In genomic region chr1:19799877-19800804, GRCh38 we compare ENCODE assay signal across 8 cellular contexts. TPM values are rescaled to one million over a fixed set of nuclear protein-coding genes. Genes with fewer than 3 reads are reported as not detected.
A peak's percentile ranks its signal among the peaks of the same experiment; 100 is the strongest.
DNase-seq lines count a peak whose midpoint lies in the region; ATAC-seq and TF ChIP-seq lines count a peak whose summit lies in the region.

Gene TMCO4, minus strand, starts transcription at chr1:19799916. Its CDS starts 19,158 bp downstream, at chr1:19780758.

- TF ChIP-seq CTCF in GM10248 (IDR thresholded peaks at IDR 0.05; ENCODE audit: control extremely low read depth, extremely low read depth, low read depth, missing control alignments) (no peak), esophagus squamous epithelium (IDR thresholded peaks at IDR 0.05) (no peak)

- H3K4me3 ChIP-seq in NT2/D1 (ENCODE audit: insufficient read length, low read depth) (peak within 1 kb of the TSS; percentile 36), esophagus squamous epithelium (peak within 1 kb of the TSS; percentile 58 to 95 (median 79))

- no peaks in the 10 kb centered on the region for H3K9me3 Mint-ChIP-seq in activated T-cell treated with anti-CD3 and anti-CD28 coated beads, Interleukin-2, amount 50 U/mL, for 4 hours

- 10 to 29% methylated on average over 13 to 17 of the region's 65 CpGs for WGBS in esophagus squamous epithelium, 2 donors

- intact Hi-C loops in esophagus squamous epithelium (cut with DNase I), result no loop called here

- POLR2A ChIA-PET in GM10248 (lab: Yijun Ruan, JAX), result no interaction called here

- H3K9ac ChIP-seq in NT2/D1 (ENCODE audit: insufficient read length, low read depth), result peak within 1 kb of the TSS; percentile 51

- peaks cover 25% of the 10 kb centered on the region for H3K4me1 Mint-ChIP-seq in activated T-cell treated with anti-CD3 and anti-CD28 coated beads, Interleukin-2, amount 50 U/mL, for 4 hours (ENCODE audit: low read depth)

- peaks cover 16% of the 10 kb centered on the region for H3K27me3 ChIP-seq in NT2/D1 (ENCODE audit: insufficient read depth, insufficient read length)
- H3K27me3 ChIP-seq in esophagus squamous epithelium, result no peaks in the 10 kb centered on the region

- TF ChIP-seq POLR2A in esophagus squamous epithelium (IDR thresholded peaks at IDR 0.05), result no peak

- no peaks in the 10 kb centered on the region for H3K27me3 Mint-ChIP-seq in activated T-cell treated with anti-CD3 and anti-CD28 coated beads, Interleukin-2, amount 50 U/mL, for 4 hours (ENCODE audit: low read depth)

- H3K4me3 Mint-ChIP-seq in activated T-cell treated with anti-CD3 and anti-CD28 coated beads, Interleukin-2, amount 50 U/mL, for 4 hours, result peak within 1 kb of the TSS; percentile 83

- H3K36me3 ChIP-seq in NT2/D1 (ENCODE audit: insufficient read depth, insufficient read length, low read length) (no peaks in the 10 kb centered on the region), esophagus squamous epithelium (peaks cover 0 to 17% (median 0%) of the 10 kb centered on the region in 3 donors)

- CTCF ChIA-PET in GM10248 (lab: Yijun Ruan, JAX), result interaction anchor here (3.7 kb wide), 1 partner anchor 11 kb away, joined by 16 read pairs; no protein-coding TSS in a partner anchor

- DNase-seq in GM10248 (ENCODE audit: extremely low spot score) (peak; percentile 79), NT2/D1 (ENCODE audit: low read depth, low spot score) (no peak), esophagus squamous epithelium (lab: John Stamatoyannopoulos, UW) (peak; percentile 5), myocyte (ENCODE audit: low read depth) (peak; percentile 50), NCI-H82 (lab: John Stamatoyannopoulos, UW) (no peak)
- DNase-seq in activated T-cell treated with anti-CD3 and anti-CD28 coated beads, Interleukin-2, amount 50 U/mL, for 4 hours, result peak; percentile 21
- peak; percentile 18 to 67 (median 45) for DNase-seq in stimulated activated naive CD4-positive, alpha-beta T cell (lab: John Stamatoyannopoulos, UW)

- H3K4me1 ChIP-seq in NT2/D1 (ENCODE audit: insufficient read depth, insufficient read length) (peaks cover 11% of the 10 kb centered on the region), esophagus squamous epithelium (peaks cover 9 to 31% (median 17%) of the 10 kb centered on the region in 3 donors)

- H3K9me3 ChIP-seq in NT2/D1 (ENCODE audit: insufficient read depth, low read length) (no peaks in the 10 kb centered on the region), esophagus squamous epithelium (no peaks in the 10 kb centered on the region)

- peaks cover 4% of the 10 kb centered on the region for H3K36me3 Mint-ChIP-seq in activated T-cell treated with anti-CD3 and anti-CD28 coated beads, Interleukin-2, amount 50 U/mL, for 4 hours (ENCODE audit: insufficient read depth)

- peak within 1 kb of the TSS; percentile 68 to 92 (median 85) for H3K27ac ChIP-seq in esophagus squamous epithelium

- ATAC-seq in HG02798 (IDR thresholded peaks at IDR 0.05; ENCODE audit: poor library complexity, unreplicated experiment), result peak; percentile 52
- ATAC-seq in activated T-cell treated with anti-CD3 and anti-CD28 coated beads, Interleukin-2, amount 50 U/mL, for 4 hours, result peak; percentile 66 to 77

RNA-seq across cellular contexts. Expression of gene TMCO4, which starts in this region (rescaled TPM):
- 10 to 100 TPM; 10.4 to 16.1 (median 13.2) TPM for total RNA-seq in activated T-cell treated with anti-CD3 and anti-CD28 coated beads, Interleukin-2, amount 50 U/mL, for 4 hours
- 10 to 100 TPM; 13.0 to 28.8 (median 21.2) TPM for total RNA-seq in esophagus squamous epithelium
- total RNA-seq in myocyte, result 11.0 and 15.8 TPM in 2 replicates
- polyA plus RNA-seq in myocyte (2012), result 7.9 TPM

Comparison
In these comparisons a context has a peak if more than half of its experiments do, and no peak if none do; other contexts are left out.
1. DNase-seq: peak in GM10248 (single experiment), activated T-cell treated with anti-CD3 and anti-CD28 coated beads, Interleukin-2, amount 50 U/mL, for 4 hours (single experiment), esophagus squamous epithelium (single experiment), myocyte (single experiment) and stimulated activated naive CD4-positive, alpha-beta T cell (6 of 6); none in NT2/D1 (single experiment) and NCI-H82 (single experiment).